Comparison of ENCODE assay signal across 9 cellular contexts in the genomic region with DNA sequence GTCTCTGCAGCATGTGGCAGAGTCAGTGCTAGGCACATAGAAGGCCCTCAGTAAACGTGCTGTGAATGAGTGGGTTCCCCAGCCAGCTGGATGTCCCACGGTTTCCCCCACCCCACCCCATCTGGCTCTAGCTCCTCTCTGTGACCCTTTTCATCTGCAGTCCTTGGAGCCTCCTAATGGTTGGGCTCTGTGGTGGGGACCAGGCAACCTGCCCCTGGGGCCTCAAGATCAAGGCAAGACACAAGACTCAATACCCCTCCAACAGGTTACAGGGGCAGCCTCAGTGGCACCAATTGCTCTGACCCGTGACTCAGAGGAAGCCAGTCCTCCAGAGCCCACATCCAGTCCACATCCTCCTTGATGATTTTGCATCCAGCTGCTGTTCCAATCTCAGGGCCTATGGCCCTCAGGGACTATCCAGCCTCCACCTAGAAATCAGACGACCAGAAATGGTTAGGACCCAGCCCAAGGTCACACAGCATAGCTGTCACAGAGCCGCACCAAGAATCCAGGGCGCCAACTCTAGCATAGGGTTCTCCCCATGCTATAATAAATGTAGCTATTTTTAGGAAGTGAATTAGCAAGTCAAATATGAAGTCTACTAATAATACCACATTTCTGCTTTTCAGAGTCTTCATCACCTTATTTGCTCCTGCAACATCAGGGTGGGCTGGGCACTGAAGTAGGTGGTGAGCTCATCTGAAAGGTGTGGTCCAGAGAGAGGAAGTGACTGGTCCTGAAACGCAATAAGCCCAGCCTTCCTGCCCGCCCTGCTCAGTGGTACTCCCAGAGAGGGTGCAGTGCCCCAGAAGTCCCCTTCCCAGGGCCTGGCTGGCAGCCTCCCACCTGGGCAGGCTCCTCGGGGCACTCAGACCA. TPM values are rescaled to one million over a fixed set of nuclear protein-coding genes. Genes with fewer than 3 reads are reported as not detected.
DNase-seq lines count a peak whose midpoint lies in the region; ATAC-seq and TF ChIP-seq lines count a peak whose summit lies in the region.
"Had no signal": no experiment of that assay in that cellular context is flagged by ENCODE, and none has a peak within 500 bp of the region (broad histone marks: within the 10 kb centered on the region; RNA-seq: fewer than 3 reads in every experiment).

No MANE protein-coding gene starts in this region.

- H3K27ac ChIP-seq in neutrophil (peak overlapping the region; percentile 29), colonic mucosa (no peak overlapping the region)
- H3K27ac ChIP-seq: pancreas had no signal

- H3K36me3 ChIP-seq in neutrophil, result no peaks in the 10 kb centered on the region
- no peaks in the 10 kb centered on the region for H3K36me3 ChIP-seq in colonic mucosa
- H3K36me3 ChIP-seq: pancreas had no signal

- H3K9me3 ChIP-seq in neutrophil (no peaks in the 10 kb centered on the region), colonic mucosa (no peaks in the 10 kb centered on the region)
- H3K9me3 ChIP-seq: pancreas had no signal

- peaks cover 29% of the 10 kb centered on the region for H3K27me3 ChIP-seq in neutrophil
- no peaks in the 10 kb centered on the region for H3K27me3 ChIP-seq in colonic mucosa
- H3K27me3 ChIP-seq: pancreas had no signal

- H3K4me1 ChIP-seq in neutrophil (ENCODE audit: control insufficient read depth in 1 of 2, insufficient read depth in 1 of 2, low read depth in 1 of 2, low read length in 1 of 2), result peaks cover 7 to 24% of the 10 kb centered on the region in 2 experiments
- H3K4me1 ChIP-seq in colonic mucosa, result no peaks in the 10 kb centered on the region
- H3K4me1 ChIP-seq: pancreas had no signal

- H3K27ac Mint-ChIP-seq in activated naive CD4-positive, alpha-beta T cell treated with anti-CD3 and anti-CD28 coated beads, Interleukin-2, amount 50 U/mL, for 72 hours, result peak overlapping the region; percentile 84 to 93

- DNase-seq in NK-92 treated with Interleukin-12 subunit alpha and Interleukin-12 subunit beta, amount 100 ng/mL, for 24 hours (lab: John Stamatoyannopoulos, UW), result peak; percentile 72
- DNase-seq in NK-92 (lab: John Stamatoyannopoulos, UW; ENCODE audit: unreplicated experiment) (no peak), NCI-H226 (peak; percentile 95), colonic mucosa (no peak), DMS114 treated with DMSO at 0.1 percent for 48 hours (lab: John Stamatoyannopoulos, UW; ENCODE audit: unreplicated experiment) (no peak)
- DNase-seq in activated naive CD4-positive, alpha-beta T cell treated with anti-CD3 and anti-CD28 coated beads, Interleukin-2, amount 50 U/mL, for 72 hours (ENCODE audit: low spot score in 2 of 2), result peak; percentile 45 to 75
- DNase-seq: pancreas had no signal

- intact Hi-C loops in colonic mucosa (cut with DNase I), result no loop called here

- peak; percentile 58 for ATAC-seq in HG02623 (IDR thresholded peaks at IDR 0.05; ENCODE audit: unreplicated experiment)
- ATAC-seq in activated naive CD4-positive, alpha-beta T cell treated with anti-CD3 and anti-CD28 coated beads, Interleukin-2, amount 50 U/mL, for 72 hours, result peak; percentile 52 to 66

- H3K9ac ChIP-seq in colonic mucosa (ENCODE audit: low read depth in 2 of 2, low read length in 2 of 2), result no peak overlapping the region

- no peaks in the 10 kb centered on the region for H3K36me3 Mint-ChIP-seq in activated naive CD4-positive, alpha-beta T cell treated with anti-CD3 and anti-CD28 coated beads, Interleukin-2, amount 50 U/mL, for 72 hours

- no peak overlapping the region for H3K4me3 ChIP-seq in neutrophil (ENCODE audit: low read depth in 1 of 2, low read length in 1 of 2)
- H3K4me3 ChIP-seq in colonic mucosa, result no peak overlapping the region
- H3K4me3 ChIP-seq: pancreas had no signal

- no peak for TF ChIP-seq CTCF in neutrophil (IDR thresholded peaks at IDR 0.05)
- TF ChIP-seq CTCF in colonic mucosa (IDR thresholded peaks at IDR 0.05), result no peak

- H3K9me3 Mint-ChIP-seq in activated naive CD4-positive, alpha-beta T cell treated with anti-CD3 and anti-CD28 coated beads, Interleukin-2, amount 50 U/mL, for 72 hours, result no peaks in the 10 kb centered on the region

RNA-seq across cellular contexts. Expression of a gene that starts 17.4 kb away (rescaled TPM):
- total RNA-seq in activated naive CD4-positive, alpha-beta T cell treated with anti-CD3 and anti-CD28 coated beads, Interleukin-2, amount 50 U/mL, for 72 hours, result under 1 TPM in 1 of 2 donors, not detected in 1; 0.59 TPM
- total RNA-seq in colonic mucosa, result 1 to 10 TPM in 1 of 2 donors, not detected in 1; 1.3 TPM

RNA-seq across cellular contexts. Expression of a gene that starts 49.0 kb away (rescaled TPM):
- 10 to 100 TPM; 47.8 to 53.6 TPM for total RNA-seq in activated naive CD4-positive, alpha-beta T cell treated with anti-CD3 and anti-CD28 coated beads, Interleukin-2, amount 50 U/mL, for 72 hours
- total RNA-seq in colonic mucosa, result 1 to 10 TPM; 1.8 to 2.0 TPM

Comparison
In these comparisons a context has a peak if more than half of its experiments do, and no peak if none do; other contexts are left out.
1. DNase-seq: peak in NK-92 treated with Interleukin-12 subunit alpha and Interleukin-12 subunit beta, amount 100 ng/mL, for 24 hours (single experiment), NCI-H226 (single experiment) and activated naive CD4-positive, alpha-beta T cell treated with anti-CD3 and anti-CD28 coated beads, Interleukin-2, amount 50 U/mL, for 72 hours (2 of 2); none in NK-92 (single experiment), colonic mucosa (single experiment) and DMS114 treated with DMSO at 0.1 percent for 48 hours (single experiment).
2. RNA of a gene that starts 49.0 kb away (total RNA-seq): 47.8 to 53.6 TPM in activated naive CD4-positive, alpha-beta T cell treated with anti-CD3 and anti-CD28 coated beads, Interleukin-2, amount 50 U/mL, for 72 hours; 1.8 to 2.0 TPM in colonic mucosa; every median in the first group is over 10 times any median in the second.